ENCODE assay signal across 24 cellular contexts in genomic region chr3:126291537-126291936, GRCh38.
DNase-seq lines count a peak whose midpoint lies in the region; ATAC-seq and TF ChIP-seq lines count a peak whose summit lies in the region.
"Had no signal": no experiment of that assay in that cellular context is flagged by ENCODE, and none has a peak within 500 bp of the region (broad histone marks: within the 10 kb centered on the region; RNA-seq: fewer than 3 reads in every experiment).

No MANE protein-coding gene starts in this region.

- no peak overlapping the region for H3K4me3 ChIP-seq in BLaER1 treated with 17β-estradiol and CSF1 and Interleukin-3, amounts not matched to agents 10 nM and 100 nM
- H3K4me3 ChIP-seq in neuronal stem cell (ENCODE audit: low read length in 2 of 2), result no peak overlapping the region
- H3K4me3 ChIP-seq: PC-9 had no signal

- peak overlapping the region; percentile 53 for H2BK120ac ChIP-seq in neuronal stem cell (ENCODE audit: low read depth, low read length)

- peak overlapping the region; percentile 31 for H2AK5ac ChIP-seq in neuronal stem cell (ENCODE audit: low read depth, low read length)

- H2BK5ac ChIP-seq in neuronal stem cell (ENCODE audit: low read length), result no peak overlapping the region

- no peak overlapping the region for H3K4ac ChIP-seq in neuronal stem cell (ENCODE audit: low read length)

- H3K36me3 Mint-ChIP-seq in glutamatergic neuron (ENCODE audit: unreplicated experiment), result no peaks in the 10 kb centered on the region
- H3K36me3 Mint-ChIP-seq: CD8-positive, alpha-beta T cell had no signal

- H4K91ac ChIP-seq in neuronal stem cell (ENCODE audit: low read depth, low read length, poor library complexity), result no peak overlapping the region

- H2BK15ac ChIP-seq in neuronal stem cell (ENCODE audit: low read length), result peak overlapping the region; percentile 43

- H3K4me3 Mint-ChIP-seq in glutamatergic neuron (ENCODE audit: unreplicated experiment), result no peak overlapping the region
- H3K4me3 Mint-ChIP-seq: CD8-positive, alpha-beta T cell had no signal

- H3K23ac ChIP-seq in neuronal stem cell (ENCODE audit: low read depth, low read length, poor library complexity), result no peak overlapping the region

- no peaks in the 10 kb centered on the region for H3K9me3 ChIP-seq in BLaER1 treated with 17β-estradiol and CSF1 and Interleukin-3, amounts not matched to agents 10 nM and 100 nM (replicated peaks in 1 of 11)
- H3K9me3 ChIP-seq in neuronal stem cell (replicated peaks in 1 of 2; ENCODE audit: control insufficient read depth in 2 of 2, insufficient read depth in 1 of 2, low read depth in 1 of 2, low read length in 2 of 2), result no peaks in the 10 kb centered on the region
- H3K9me3 ChIP-seq: Caco-2 had no signal

- no peak overlapping the region for H2BK12ac ChIP-seq in neuronal stem cell (ENCODE audit: low read length)

- no CpG with 5 or more reads among the region's 8 CpGs for WGBS in neuronal stem cell (ENCODE audit: extremely low coverage in 2 of 2, insufficient read length in 2 of 2, insufficient replicate concordance in 1 of 2), 2 donors

- no peak for TF ChIP-seq CTCF in glutamatergic neuron (IDR thresholded peaks at IDR 0.05; ENCODE audit: partially characterized antibody, unreplicated experiment)

- H3K79me1 ChIP-seq in neuronal stem cell (ENCODE audit: low read depth, low read length), result no peaks in the 10 kb centered on the region

- no peak overlapping the region for H3K27ac ChIP-seq in BLaER1 treated with 17β-estradiol and CSF1 and Interleukin-3, amounts not matched to agents 10 nM and 100 nM
- no peak overlapping the region for H3K27ac ChIP-seq in neuronal stem cell (replicated peaks; ENCODE audit: low read length)
- H3K27ac ChIP-seq: C4-2B, PC-9, RWPE1 had no signal

- no peak overlapping the region for H3K9ac ChIP-seq in BLaER1 treated with 17β-estradiol and CSF1 and Interleukin-3, amounts not matched to agents 10 nM and 100 nM
- H3K9ac ChIP-seq in neuronal stem cell (ENCODE audit: low read depth, low read length, poor library complexity), result no peak overlapping the region

- H3K27ac Mint-ChIP-seq in glutamatergic neuron (ENCODE audit: unreplicated experiment), result no peak overlapping the region
- H3K27ac Mint-ChIP-seq: CD8-positive, alpha-beta T cell had no signal

- H3K27me3 ChIP-seq in BLaER1 treated with 17β-estradiol and CSF1 and Interleukin-3, amounts not matched to agents 10 nM and 100 nM, result peaks cover 15 to 26% (median 18%) of the 10 kb centered on the region in 11 experiments; a peak in 21 of 22 replicates
- peaks cover 0 to 34% (median 7%) of the 10 kb centered on the region in 3 experiments for H3K27me3 ChIP-seq in neuronal stem cell (ENCODE audit: control insufficient read depth in 3 of 3, insufficient read depth in 3 of 3, low read depth in 1 of 3, low read length in 3 of 3)

- peaks cover 14% of the 10 kb centered on the region for H3K9me3 Mint-ChIP-seq in glutamatergic neuron (ENCODE audit: unreplicated experiment)
- H3K9me3 Mint-ChIP-seq: CD8-positive, alpha-beta T cell had no signal

- peaks cover 24% of the 10 kb centered on the region for H3K4me1 Mint-ChIP-seq in glutamatergic neuron (ENCODE audit: low read depth, unreplicated experiment)

- DNase-seq in SW480 (ENCODE audit: low spot score) (peak; percentile 56), glutamatergic neuron (peak; percentile 54), neuronal stem cell (ENCODE audit: low spot score) (no peak), GDM1 (lab: John Stamatoyannopoulos, UW) (no peak)
- DNase-seq in stimulated activated CD4-positive, alpha-beta T cell treated with anti-CD3 and anti-CD28 coated beads, Interleukin-2, amount 100 ng/mL, for 24 hours, result no peak
- DNase-seq in effector CD4-positive, alpha-beta T cell, result no peak
- DNase-seq: AML-193; Caco-2; CD8-positive, alpha-beta T cell; DMS79; Karpas-422; NCI-H1092 treated with DMSO at 0.1 percent for 48 hours; NCI-H1436; NCI-H187; NCI-H446 treated with DMSO at 0.1 percent for 48 hours; NCI-H526; NCI-H82; NK-92 treated with Interleukin-12 subunit alpha and Interleukin-12 subunit beta, amount 100 ng/mL, for 24 hours; PC-9; SHP77 had no signal

- no peaks in the 10 kb centered on the region for H4K20me1 ChIP-seq in BLaER1 treated with 17β-estradiol and CSF1 and Interleukin-3, amounts not matched to agents 10 nM and 100 nM

- peaks cover 12 to 51% (median 39%) of the 10 kb centered on the region in 10 experiments for H3K4me1 ChIP-seq in BLaER1 treated with 17β-estradiol and CSF1 and Interleukin-3, amounts not matched to agents 10 nM and 100 nM
- H3K4me1 ChIP-seq in neuronal stem cell (ENCODE audit: control insufficient read depth in 2 of 2, insufficient read depth in 1 of 2, low read depth in 1 of 2, low read length in 2 of 2), result peaks cover 19 to 21% of the 10 kb centered on the region in 2 donors

- peaks cover 7% of the 10 kb centered on the region for H3K27me3 Mint-ChIP-seq in glutamatergic neuron (ENCODE audit: unreplicated experiment)

- H3K18ac ChIP-seq in neuronal stem cell (ENCODE audit: low read length), result peak overlapping the region; percentile 45

- H3K14ac ChIP-seq in neuronal stem cell (ENCODE audit: low read length), result no peak overlapping the region

- ATAC-seq in GM18519 (IDR thresholded peaks at IDR 0.05; ENCODE audit: low FRiP score, unreplicated experiment), result no peak
- ATAC-seq: CD8-positive, alpha-beta T cell had no signal

- no peak overlapping the region for H2AFZ ChIP-seq in neuronal stem cell (ENCODE audit: low read length)
- H2AFZ ChIP-seq: PC-9 had no signal

- no peaks in the 10 kb centered on the region for H3K36me3 ChIP-seq in BLaER1 treated with 17β-estradiol and CSF1 and Interleukin-3, amounts not matched to agents 10 nM and 100 nM
- H3K36me3 ChIP-seq in neuronal stem cell (replicated peaks in 1 of 2; ENCODE audit: control insufficient read depth in 2 of 2, insufficient read depth in 2 of 2, low read length in 2 of 2), result no peaks in the 10 kb centered on the region

- no peak overlapping the region for H4K8ac ChIP-seq in neuronal stem cell (ENCODE audit: low read depth, low read length)

- peak overlapping the region in 9 of 11 experiments; percentile 6 to 66 (median 54); a peak in 15 of 22 replicates for H3K4me2 ChIP-seq in BLaER1 treated with 17β-estradiol and CSF1 and Interleukin-3, amounts not matched to agents 10 nM and 100 nM
- H3K4me2 ChIP-seq in neuronal stem cell (ENCODE audit: insufficient read depth, low read length, poor library complexity, severe bottlenecking), result no peak overlapping the region
- H3K4me2 ChIP-seq: PC-9 had no signal

Comparison
In these comparisons a context has a peak if more than half of its experiments do, and no peak if none do; other contexts are left out.
1. DNase-seq: peak in SW480 (single experiment) and glutamatergic neuron (single experiment); none in neuronal stem cell (single experiment), stimulated activated CD4-positive, alpha-beta T cell treated with anti-CD3 and anti-CD28 coated beads, Interleukin-2, amount 100 ng/mL, for 24 hours (0 of 2), effector CD4-positive, alpha-beta T cell (single experiment) and GDM1 (single experiment).